22 cellular contexts compared by ENCODE assay signal in genomic region chr5:149572576-149573231, GRCh38. TPM values are rescaled to one million over a fixed set of nuclear protein-coding genes. Genes with fewer than 3 reads are reported as not detected.
DNase-seq lines count a peak whose midpoint lies in the region; ATAC-seq and TF ChIP-seq lines count a peak whose summit lies in the region.
"Had no signal": no experiment of that assay in that cellular context is flagged by ENCODE, and none has a peak within 500 bp of the region (broad histone marks: within the 10 kb centered on the region; RNA-seq: fewer than 3 reads in every experiment).

No MANE protein-coding gene starts in this region.

- H3K27ac ChIP-seq in right atrium auricular region: no peak overlapping the region
- H3K27ac ChIP-seq: GM23248 had no signal

- intact Hi-C loops in left ventricle myocardium superior (cut with micrococcal nuclease) (no loop called here), mucosa of descending colon (cut with DNase I, micrococcal nuclease) (no loop called here)

- no peaks in the 10 kb centered on the region for H3K27me3 ChIP-seq in right atrium auricular region
- H3K27me3 ChIP-seq: BE2C had no signal

- DNase-seq in NCI-H82 (lab: John Stamatoyannopoulos, UW): peak; percentile 19
- no peak for DNase-seq in NCI-H82 treated with DMSO at 0.1 percent for 48 hours (lab: John Stamatoyannopoulos, UW; ENCODE audit: unreplicated experiment)
- DNase-seq in left ventricle myocardium superior: no peak
- DNase-seq in right atrium auricular region (ENCODE audit: low spot score): no peak
- peak in 2 of 3 donors; percentile 44 to 46 for DNase-seq in mucosa of descending colon
- no peak for DNase-seq in activated T-cell treated with anti-CD3 and anti-CD28 coated beads, Interleukin-2, amount 50 U/mL, for 48 hours
- DNase-seq: 8988T; BE2C; C1 segment of cervical spinal cord; CD4-positive, CD25-positive, alpha-beta regulatory T cell; CD8-positive, alpha-beta memory T cell; COR-L47; DMS 273 treated with DMSO at 0.1 percent for 48 hours; DMS53; DND-41; EL; GM23248 had no signal

- H3K4me1 ChIP-seq in right atrium auricular region: peaks cover 0 to 4% of the 10 kb centered on the region in 2 donors
- H3K4me1 ChIP-seq in mucosa of descending colon (ENCODE audit: low read depth): peaks cover 27% of the 10 kb centered on the region
- H3K4me1 ChIP-seq: BE2C, HAP-1 had no signal

- no peak for TF ChIP-seq CTCF in right atrium auricular region (IDR thresholded peaks at IDR 0.05)
- TF ChIP-seq CTCF in mucosa of descending colon (IDR thresholded peaks at IDR 0.05): no peak

- no peaks in the 10 kb centered on the region for H3K9me3 ChIP-seq in right atrium auricular region
- no peaks in the 10 kb centered on the region for H3K9me3 ChIP-seq in mucosa of descending colon
- H3K9me3 ChIP-seq: BE2C, HAP-1 had no signal

- H3K36me3 ChIP-seq in right atrium auricular region: no peaks in the 10 kb centered on the region
- H3K36me3 ChIP-seq in mucosa of descending colon (ENCODE audit: low read depth): no peaks in the 10 kb centered on the region
- H3K36me3 ChIP-seq: BE2C, HAP-1 had no signal

- H3K4me3 ChIP-seq in right atrium auricular region: no peak overlapping the region
- no peak overlapping the region for H3K4me3 ChIP-seq in mucosa of descending colon
- H3K4me3 ChIP-seq: GM12878, GM23248, HAP-1 had no signal

- ATAC-seq in left ventricle myocardium superior: peak; percentile 21
- peak; percentile 72 for ATAC-seq in mucosa of descending colon
- ATAC-seq in GM19023 (IDR thresholded peaks at IDR 0.05; ENCODE audit: unreplicated experiment): no peak
- ATAC-seq: GM12878, HepG2 had no signal

RNA-seq across cellular contexts. Expression of gene ARHGEF37, which starts 8.6 kb away (rescaled TPM):
- 32.8 TPM for total RNA-seq in left ventricle myocardium superior
- 10 to 100 TPM; 11.0 to 13.7 TPM for total RNA-seq in right atrium auricular region
- total RNA-seq in mucosa of descending colon: 10 to 100 TPM; 13.4 to 35.0 (median 24.6) TPM
- total RNA-seq: G401 had no signal

RNA-seq across cellular contexts. Expression of gene CSNK1A1, which starts 21.5 kb away (rescaled TPM):
- total RNA-seq in left ventricle myocardium superior (214 TPM), right atrium auricular region (100 to 1,000 TPM; 171 to 192 TPM), mucosa of descending colon (100 to 1,000 TPM; 200 to 233 (median 224) TPM)

Comparison
In these comparisons a context has a peak if more than half of its experiments do, and no peak if none do; other contexts are left out.
1. DNase-seq: peak in NCI-H82 (single experiment) and mucosa of descending colon (2 of 3); none in NCI-H82 treated with DMSO at 0.1 percent for 48 hours (single experiment), left ventricle myocardium superior (single experiment), right atrium auricular region (single experiment) and activated T-cell treated with anti-CD3 and anti-CD28 coated beads, Interleukin-2, amount 50 U/mL, for 48 hours (0 of 2).